Comparison of ENCODE assay signal across 1 cellular context in genomic region chr16:47888142-47888541, GRCh38.
TF ChIP-seq lines count a peak whose summit lies in the region.

No MANE protein-coding gene starts in this region.

TF ChIP-seq in HepG2, 621 proteins besides CTCF, POLR2A, EP300 and RAD21 (continued from another document and continues in another):
- TF ChIP-seq, protein P1, sequence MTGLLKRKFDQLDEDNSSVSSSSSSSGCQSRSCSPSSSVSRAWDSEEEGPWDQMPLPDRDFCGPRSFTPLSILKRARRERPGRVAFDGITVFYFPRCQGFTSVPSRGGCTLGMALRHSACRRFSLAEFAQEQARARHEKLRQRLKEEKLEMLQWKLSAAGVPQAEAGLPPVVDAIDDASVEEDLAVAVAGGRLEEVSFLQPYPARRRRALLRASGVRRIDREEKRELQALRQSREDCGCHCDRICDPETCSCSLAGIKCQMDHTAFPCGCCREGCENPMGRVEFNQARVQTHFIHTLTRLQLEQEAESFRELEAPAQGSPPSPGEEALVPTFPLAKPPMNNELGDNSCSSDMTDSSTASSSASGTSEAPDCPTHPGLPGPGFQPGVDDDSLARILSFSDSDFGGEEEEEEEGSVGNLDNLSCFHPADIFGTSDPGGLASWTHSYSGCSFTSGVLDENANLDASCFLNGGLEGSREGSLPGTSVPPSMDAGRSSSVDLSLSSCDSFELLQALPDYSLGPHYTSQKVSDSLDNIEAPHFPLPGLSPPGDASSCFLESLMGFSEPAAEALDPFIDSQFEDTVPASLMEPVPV (CRISPR knock-in tag; IDR thresholded peaks at IDR 0.05): no peak
- TF ChIP-seq ATM (IDR thresholded peaks at IDR 0.05; ENCODE audit: borderline replicate concordance) (no peak), ZSCAN12 (CRISPR knock-in tag; IDR thresholded peaks at IDR 0.05) (no peak), HIVEP1 (CRISPR knock-in tag; IDR thresholded peaks at IDR 0.05) (no peak), TFDP2 (CRISPR knock-in tag; IDR thresholded peaks at IDR 0.05) (no peak), SMAD1 (CRISPR knock-in tag; IDR thresholded peaks at IDR 0.05; ENCODE audit: borderline replicate concordance, low read depth) (no peak), HOMEZ (CRISPR knock-in tag; IDR thresholded peaks at IDR 0.05; ENCODE audit: low read depth) (no peak), ZBTB37 (CRISPR knock-in tag; IDR thresholded peaks at IDR 0.05) (no peak), MIXL1 (CRISPR knock-in tag; IDR thresholded peaks at IDR 0.05) (no peak), ZNF354B (CRISPR knock-in tag; IDR thresholded peaks at IDR 0.05) (no peak), PHF20 (CRISPR knock-in tag; IDR thresholded peaks at IDR 0.05) (no peak), SOX6 (IDR thresholded peaks at IDR 0.05) (no peak), SOX6 (CRISPR knock-in tag; IDR thresholded peaks at IDR 0.05) (peak; percentile 32; the same call in 1 of the 2 replicates), ZSCAN25 (CRISPR knock-in tag; IDR thresholded peaks at IDR 0.05) (no peak), NCOA2 (CRISPR knock-in tag; IDR thresholded peaks at IDR 0.05) (peak; percentile 67), CENPT (CRISPR knock-in tag; IDR thresholded peaks at IDR 0.05; ENCODE audit: low read depth) (no peak), ZSCAN31 (CRISPR knock-in tag; IDR thresholded peaks at IDR 0.05; ENCODE audit: low read depth) (no peak), HDAC6 (IDR thresholded peaks at IDR 0.05; ENCODE audit: low read depth, low read length) (no peak), ZNF746 (CRISPR knock-in tag; IDR thresholded peaks at IDR 0.05) (no peak), MYNN (CRISPR knock-in tag; IDR thresholded peaks at IDR 0.05; ENCODE audit: low read depth) (no peak), TRIM24 (CRISPR knock-in tag; IDR thresholded peaks at IDR 0.05) (no peak), SMC3 (IDR thresholded peaks at IDR 0.05; ENCODE audit: low read length) (no peak), ZNF274 (CRISPR knock-in tag; IDR thresholded peaks at IDR 0.05) (no peak), JUNB (CRISPR knock-in tag; IDR thresholded peaks at IDR 0.05; ENCODE audit: borderline replicate concordance) (no peak), NBN (conservative IDR thresholded peaks at IDR 0.05) (no peak), ZNF678 (CRISPR knock-in tag; IDR thresholded peaks at IDR 0.05) (no peak), XRCC5 (optimal IDR thresholded peaks at IDR 0.05; ENCODE audit: low read length) (no peak), SALL1 (CRISPR knock-in tag; IDR thresholded peaks at IDR 0.05) (peak; percentile 35; the same call in 1 of the 2 replicates), PRDM4 (CRISPR knock-in tag; IDR thresholded peaks at IDR 0.05; ENCODE audit: borderline replicate concordance) (no peak), HINFP (CRISPR knock-in tag; IDR thresholded peaks at IDR 0.05; ENCODE audit: low read depth) (no peak), ZFP62 (CRISPR knock-in tag; IDR thresholded peaks at IDR 0.05) (no peak)
- TF ChIP-seq, protein P2, sequence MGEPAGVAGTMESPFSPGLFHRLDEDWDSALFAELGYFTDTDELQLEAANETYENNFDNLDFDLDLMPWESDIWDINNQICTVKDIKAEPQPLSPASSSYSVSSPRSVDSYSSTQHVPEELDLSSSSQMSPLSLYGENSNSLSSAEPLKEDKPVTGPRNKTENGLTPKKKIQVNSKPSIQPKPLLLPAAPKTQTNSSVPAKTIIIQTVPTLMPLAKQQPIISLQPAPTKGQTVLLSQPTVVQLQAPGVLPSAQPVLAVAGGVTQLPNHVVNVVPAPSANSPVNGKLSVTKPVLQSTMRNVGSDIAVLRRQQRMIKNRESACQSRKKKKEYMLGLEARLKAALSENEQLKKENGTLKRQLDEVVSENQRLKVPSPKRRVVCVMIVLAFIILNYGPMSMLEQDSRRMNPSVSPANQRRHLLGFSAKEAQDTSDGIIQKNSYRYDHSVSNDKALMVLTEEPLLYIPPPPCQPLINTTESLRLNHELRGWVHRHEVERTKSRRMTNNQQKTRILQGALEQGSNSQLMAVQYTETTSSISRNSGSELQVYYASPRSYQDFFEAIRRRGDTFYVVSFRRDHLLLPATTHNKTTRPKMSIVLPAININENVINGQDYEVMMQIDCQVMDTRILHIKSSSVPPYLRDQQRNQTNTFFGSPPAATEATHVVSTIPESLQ (CRISPR knock-in tag; conservative IDR thresholded peaks at IDR 0.05): no peak
- TF ChIP-seq, protein P3, sequence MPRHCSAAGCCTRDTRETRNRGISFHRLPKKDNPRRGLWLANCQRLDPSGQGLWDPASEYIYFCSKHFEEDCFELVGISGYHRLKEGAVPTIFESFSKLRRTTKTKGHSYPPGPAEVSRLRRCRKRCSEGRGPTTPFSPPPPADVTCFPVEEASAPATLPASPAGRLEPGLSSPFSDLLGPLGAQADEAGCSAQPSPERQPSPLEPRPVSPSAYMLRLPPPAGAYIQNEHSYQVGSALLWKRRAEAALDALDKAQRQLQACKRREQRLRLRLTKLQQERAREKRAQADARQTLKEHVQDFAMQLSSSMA (CRISPR knock-in tag; IDR thresholded peaks at IDR 0.05): no peak
- TF ChIP-seq, protein P4, sequence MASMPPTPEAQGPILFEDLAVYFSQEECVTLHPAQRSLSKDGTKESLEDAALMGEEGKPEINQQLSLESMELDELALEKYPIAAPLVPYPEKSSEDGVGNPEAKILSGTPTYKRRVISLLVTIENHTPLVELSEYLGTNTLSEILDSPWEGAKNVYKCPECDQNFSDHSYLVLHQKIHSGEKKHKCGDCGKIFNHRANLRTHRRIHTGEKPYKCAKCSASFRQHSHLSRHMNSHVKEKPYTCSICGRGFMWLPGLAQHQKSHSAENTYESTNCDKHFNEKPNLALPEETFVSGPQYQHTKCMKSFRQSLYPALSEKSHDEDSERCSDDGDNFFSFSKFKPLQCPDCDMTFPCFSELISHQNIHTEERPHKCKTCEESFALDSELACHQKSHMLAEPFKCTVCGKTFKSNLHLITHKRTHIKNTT (CRISPR knock-in tag; IDR thresholded peaks at IDR 0.05): no peak
- TF ChIP-seq, protein P5, sequence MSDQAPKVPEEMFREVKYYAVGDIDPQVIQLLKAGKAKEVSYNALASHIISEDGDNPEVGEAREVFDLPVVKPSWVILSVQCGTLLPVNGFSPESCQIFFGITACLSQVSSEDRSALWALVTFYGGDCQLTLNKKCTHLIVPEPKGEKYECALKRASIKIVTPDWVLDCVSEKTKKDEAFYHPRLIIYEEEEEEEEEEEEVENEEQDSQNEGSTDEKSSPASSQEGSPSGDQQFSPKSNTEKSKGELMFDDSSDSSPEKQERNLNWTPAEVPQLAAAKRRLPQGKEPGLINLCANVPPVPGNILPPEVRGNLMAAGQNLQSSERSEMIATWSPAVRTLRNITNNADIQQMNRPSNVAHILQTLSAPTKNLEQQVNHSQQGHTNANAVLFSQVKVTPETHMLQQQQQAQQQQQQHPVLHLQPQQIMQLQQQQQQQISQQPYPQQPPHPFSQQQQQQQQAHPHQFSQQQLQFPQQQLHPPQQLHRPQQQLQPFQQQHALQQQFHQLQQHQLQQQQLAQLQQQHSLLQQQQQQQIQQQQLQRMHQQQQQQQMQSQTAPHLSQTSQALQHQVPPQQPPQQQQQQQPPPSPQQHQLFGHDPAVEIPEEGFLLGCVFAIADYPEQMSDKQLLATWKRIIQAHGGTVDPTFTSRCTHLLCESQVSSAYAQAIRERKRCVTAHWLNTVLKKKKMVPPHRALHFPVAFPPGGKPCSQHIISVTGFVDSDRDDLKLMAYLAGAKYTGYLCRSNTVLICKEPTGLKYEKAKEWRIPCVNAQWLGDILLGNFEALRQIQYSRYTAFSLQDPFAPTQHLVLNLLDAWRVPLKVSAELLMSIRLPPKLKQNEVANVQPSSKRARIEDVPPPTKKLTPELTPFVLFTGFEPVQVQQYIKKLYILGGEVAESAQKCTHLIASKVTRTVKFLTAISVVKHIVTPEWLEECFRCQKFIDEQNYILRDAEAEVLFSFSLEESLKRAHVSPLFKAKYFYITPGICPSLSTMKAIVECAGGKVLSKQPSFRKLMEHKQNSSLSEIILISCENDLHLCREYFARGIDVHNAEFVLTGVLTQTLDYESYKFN (CRISPR knock-in tag; conservative IDR thresholded peaks at IDR 0.05): 0 out of 2 replicates have a peak, but pooled peaks have one; percentile 23
- TF ChIP-seq, protein P6, sequence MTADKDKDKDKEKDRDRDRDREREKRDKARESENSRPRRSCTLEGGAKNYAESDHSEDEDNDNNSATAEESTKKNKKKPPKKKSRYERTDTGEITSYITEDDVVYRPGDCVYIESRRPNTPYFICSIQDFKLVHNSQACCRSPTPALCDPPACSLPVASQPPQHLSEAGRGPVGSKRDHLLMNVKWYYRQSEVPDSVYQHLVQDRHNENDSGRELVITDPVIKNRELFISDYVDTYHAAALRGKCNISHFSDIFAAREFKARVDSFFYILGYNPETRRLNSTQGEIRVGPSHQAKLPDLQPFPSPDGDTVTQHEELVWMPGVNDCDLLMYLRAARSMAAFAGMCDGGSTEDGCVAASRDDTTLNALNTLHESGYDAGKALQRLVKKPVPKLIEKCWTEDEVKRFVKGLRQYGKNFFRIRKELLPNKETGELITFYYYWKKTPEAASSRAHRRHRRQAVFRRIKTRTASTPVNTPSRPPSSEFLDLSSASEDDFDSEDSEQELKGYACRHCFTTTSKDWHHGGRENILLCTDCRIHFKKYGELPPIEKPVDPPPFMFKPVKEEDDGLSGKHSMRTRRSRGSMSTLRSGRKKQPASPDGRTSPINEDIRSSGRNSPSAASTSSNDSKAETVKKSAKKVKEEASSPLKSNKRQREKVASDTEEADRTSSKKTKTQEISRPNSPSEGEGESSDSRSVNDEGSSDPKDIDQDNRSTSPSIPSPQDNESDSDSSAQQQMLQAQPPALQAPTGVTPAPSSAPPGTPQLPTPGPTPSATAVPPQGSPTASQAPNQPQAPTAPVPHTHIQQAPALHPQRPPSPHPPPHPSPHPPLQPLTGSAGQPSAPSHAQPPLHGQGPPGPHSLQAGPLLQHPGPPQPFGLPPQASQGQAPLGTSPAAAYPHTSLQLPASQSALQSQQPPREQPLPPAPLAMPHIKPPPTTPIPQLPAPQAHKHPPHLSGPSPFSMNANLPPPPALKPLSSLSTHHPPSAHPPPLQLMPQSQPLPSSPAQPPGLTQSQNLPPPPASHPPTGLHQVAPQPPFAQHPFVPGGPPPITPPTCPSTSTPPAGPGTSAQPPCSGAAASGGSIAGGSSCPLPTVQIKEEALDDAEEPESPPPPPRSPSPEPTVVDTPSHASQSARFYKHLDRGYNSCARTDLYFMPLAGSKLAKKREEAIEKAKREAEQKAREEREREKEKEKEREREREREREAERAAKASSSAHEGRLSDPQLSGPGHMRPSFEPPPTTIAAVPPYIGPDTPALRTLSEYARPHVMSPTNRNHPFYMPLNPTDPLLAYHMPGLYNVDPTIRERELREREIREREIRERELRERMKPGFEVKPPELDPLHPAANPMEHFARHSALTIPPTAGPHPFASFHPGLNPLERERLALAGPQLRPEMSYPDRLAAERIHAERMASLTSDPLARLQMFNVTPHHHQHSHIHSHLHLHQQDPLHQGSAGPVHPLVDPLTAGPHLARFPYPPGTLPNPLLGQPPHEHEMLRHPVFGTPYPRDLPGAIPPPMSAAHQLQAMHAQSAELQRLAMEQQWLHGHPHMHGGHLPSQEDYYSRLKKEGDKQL (CRISPR knock-in tag; IDR thresholded peaks at IDR 0.05; ENCODE audit: low read depth): no peak
